ENCODE assay signal across 9 cellular contexts in genomic region chr19:658916-659839, GRCh38. TPM values are rescaled to one million over a fixed set of nuclear protein-coding genes. Genes with fewer than 3 reads are reported as not detected.
DNase-seq lines count a peak whose midpoint lies in the region; ATAC-seq and TF ChIP-seq lines count a peak whose summit lies in the region.
"Had no signal": no experiment of that assay in that cellular context is flagged by ENCODE, and none has a peak within 500 bp of the region (broad histone marks: within the 10 kb centered on the region; RNA-seq: fewer than 3 reads in every experiment).

No MANE protein-coding gene starts in this region.

- TF ChIP-seq POLR2A in tibial nerve (IDR thresholded peaks at IDR 0.05) = no peak

- TF ChIP-seq CTCF in tibial nerve (IDR thresholded peaks at IDR 0.05) (no peak), A673 (conservative IDR thresholded peaks at IDR 0.05; ENCODE audit: low read depth, low read length) (no peak)

- H3K36me3 Mint-ChIP-seq in activated naive CD8-positive, alpha-beta T cell treated with anti-CD3 and anti-CD28 coated beads, Interleukin-2, amount 10 ng/mL, durations not matched to agents 7 days and 5 days = peaks cover 10% of the 10 kb centered on the region

- no peak overlapping the region for H3K4me3 ChIP-seq in iPS-15b (ENCODE audit: low read depth, low read length)
- no peak overlapping the region for H3K4me3 ChIP-seq in tibial nerve
- H3K4me3 ChIP-seq in A673 (ENCODE audit: low read depth, low read length, poor library complexity, severe bottlenecking) = no peak overlapping the region
- H3K4me3 ChIP-seq: A549 had no signal

- no peaks in the 10 kb centered on the region for H3K9me3 Mint-ChIP-seq in activated naive CD8-positive, alpha-beta T cell treated with anti-CD3 and anti-CD28 coated beads, Interleukin-2, amount 10 ng/mL, durations not matched to agents 7 days and 5 days

- DNase-seq in activated T-cell treated with anti-CD3 and anti-CD28 coated beads, Interleukin-2, amount 50 U/mL, for 1 hour = peak; percentile 62
- no peak for DNase-seq in activated T-cell treated with anti-CD3 and anti-CD28 coated beads, Interleukin-2, amount 50 U/mL, for 48 hours
- no peak for DNase-seq in activated naive CD8-positive, alpha-beta T cell treated with anti-CD3 and anti-CD28 coated beads, Interleukin-2, amount 10 ng/mL, durations not matched to agents 7 days and 5 days
- DNase-seq in tibial nerve (ENCODE audit: low spot score in 2 of 2) (no peak), A673 (ENCODE audit: low spot score) (no peak), SW 1271 (lab: John Stamatoyannopoulos, UW) (no peak), GDM1 (lab: John Stamatoyannopoulos, UW) (no peak)

- H3K4me3 Mint-ChIP-seq in activated naive CD8-positive, alpha-beta T cell treated with anti-CD3 and anti-CD28 coated beads, Interleukin-2, amount 10 ng/mL, durations not matched to agents 7 days and 5 days = peak overlapping the region; percentile 93

- H3K27ac Mint-ChIP-seq in activated naive CD8-positive, alpha-beta T cell treated with anti-CD3 and anti-CD28 coated beads, Interleukin-2, amount 10 ng/mL, durations not matched to agents 7 days and 5 days = no peak overlapping the region

- TF ChIP-seq EP300 in tibial nerve (IDR thresholded peaks at IDR 0.05) = no peak

- intact Hi-C loops in A673 (cut with micrococcal nuclease; ENCODE audit: unreplicated experiment) = no loop called here

- 68 to 71% methylated on average over 12 to 25 of the region's 50 CpGs for WGBS in tibial nerve, 2 donors

- H3K36me3 ChIP-seq in iPS-15b (ENCODE audit: control insufficient read depth, insufficient read depth, low read length) (peaks cover 17% of the 10 kb centered on the region), tibial nerve (peaks cover 0 to 30% (median 0%) of the 10 kb centered on the region in 3 donors), A673 (ENCODE audit: insufficient read depth, low read length, poor library complexity, severe bottlenecking) (peaks cover 6% of the 10 kb centered on the region)

- BruUV-seq in A673 (replicated peaks; lab: Mats Ljungman, UMichigan) = no TSS peak

- peaks cover 22% of the 10 kb centered on the region for H3K4me1 Mint-ChIP-seq in activated naive CD8-positive, alpha-beta T cell treated with anti-CD3 and anti-CD28 coated beads, Interleukin-2, amount 10 ng/mL, durations not matched to agents 7 days and 5 days

- H3K9me3 ChIP-seq in iPS-15b (ENCODE audit: control insufficient read depth, insufficient read depth, low read length) (no peaks in the 10 kb centered on the region), tibial nerve (no peaks in the 10 kb centered on the region), A673 (ENCODE audit: low read depth, low read length, poor library complexity, severe bottlenecking) (no peaks in the 10 kb centered on the region)
- H3K9me3 ChIP-seq: A549 had no signal

- H3K27me3 ChIP-seq in iPS-15b (ENCODE audit: control insufficient read depth, insufficient read depth, low read length) (no peaks in the 10 kb centered on the region), tibial nerve (no peaks in the 10 kb centered on the region), A673 (replicated peaks; ENCODE audit: insufficient read depth, low read depth, low read length, poor library complexity) (no peaks in the 10 kb centered on the region)

- H3K4me1 ChIP-seq in iPS-15b (ENCODE audit: control insufficient read depth, insufficient read depth, low read length) (no peaks in the 10 kb centered on the region), tibial nerve (peaks cover 3 to 77% (median 55%) of the 10 kb centered on the region in 4 donors), A673 (ENCODE audit: insufficient read depth, low read length, poor library complexity, severe bottlenecking) (peaks cover 14% of the 10 kb centered on the region)

- H3K9ac ChIP-seq in iPS-15b (ENCODE audit: low read depth, low read length) = peak overlapping the region; percentile 47

- ATAC-seq in activated naive CD8-positive, alpha-beta T cell treated with anti-CD3 and anti-CD28 coated beads, Interleukin-2, amount 10 ng/mL, durations not matched to agents 7 days and 5 days (ENCODE audit: low read depth) = no peak
- ATAC-seq: A549 had no signal

- POLR2A ChIA-PET in activated naive CD8-positive, alpha-beta T cell treated with anti-CD3 and anti-CD28 coated beads, Interleukin-2, amount 10 ng/mL, durations not matched to agents 7 days and 5 days (lab: Charles Lee) = interaction anchor here (0.7 to 1.6 kb wide), 3 partner anchors 12 to 27 kb away, joined by 3 to 5 read pairs (median 4); no protein-coding TSS in a partner anchor
- POLR2A ChIA-PET in A673 (lab: Charles Lee; ENCODE audit: low non-redundant PET) = no interaction called here

- peak overlapping the region in 3 of 4 donors; percentile 70 to 96 (median 92) for H3K27ac ChIP-seq in tibial nerve
- no peak overlapping the region for H3K27ac ChIP-seq in A673 (ENCODE audit: low read depth, low read length, poor library complexity, severe bottlenecking)

- CTCF ChIA-PET in A673 (lab: Charles Lee) = no interaction called here

- no peaks in the 10 kb centered on the region for H3K27me3 Mint-ChIP-seq in activated naive CD8-positive, alpha-beta T cell treated with anti-CD3 and anti-CD28 coated beads, Interleukin-2, amount 10 ng/mL, durations not matched to agents 7 days and 5 days

RNA-seq across cellular contexts. Expression of gene RNF126, which starts 3.8 kb away (rescaled TPM):
- 10 to 100 TPM; 79.0 to 84.8 TPM for total RNA-seq in activated naive CD8-positive, alpha-beta T cell treated with anti-CD3 and anti-CD28 coated beads, Interleukin-2, amount 10 ng/mL, durations not matched to agents 7 days and 5 days
- total RNA-seq in tibial nerve = 10 to 100 TPM; 38.0 to 90.9 (median 55.3) TPM
- total RNA-seq in A673 (2021) = 90.2 and 93.3 TPM in 2 replicates

RNA-seq across cellular contexts. Expression of gene FSTL3, which starts 17.0 kb away (rescaled TPM):
- total RNA-seq in activated naive CD8-positive, alpha-beta T cell treated with anti-CD3 and anti-CD28 coated beads, Interleukin-2, amount 10 ng/mL, durations not matched to agents 7 days and 5 days = 1 to 10 TPM; 2.6 to 2.9 TPM
- total RNA-seq in tibial nerve (100 to 1,000 TPM; 582 to 977 (median 642) TPM), A673 (2021) (5.9 and 6.0 TPM in 2 replicates)

RNA-seq across cellular contexts. Expression of gene FGF22, which starts 19.5 kb away (rescaled TPM):
- 1 to 10 TPM in 1 of 2 experiments, under 1 TPM in 1; 0.72 to 1.1 TPM for total RNA-seq in activated naive CD8-positive, alpha-beta T cell treated with anti-CD3 and anti-CD28 coated beads, Interleukin-2, amount 10 ng/mL, durations not matched to agents 7 days and 5 days
- total RNA-seq in tibial nerve (1 to 10 TPM in 3 of 4 donors, under 1 TPM in 1; 0.30 to 9.0 (median 3.4) TPM), A673 (2021) (0.19 and 0.57 TPM in 2 replicates)

RNA-seq across cellular contexts. Expression of gene POLRMT, which starts 25.8 kb away (rescaled TPM):
- 10 to 100 TPM; 63.2 to 65.1 TPM for total RNA-seq in activated naive CD8-positive, alpha-beta T cell treated with anti-CD3 and anti-CD28 coated beads, Interleukin-2, amount 10 ng/mL, durations not matched to agents 7 days and 5 days
- total RNA-seq in tibial nerve (10 to 100 TPM; 28.2 to 73.5 (median 51.5) TPM), A673 (2021) (100 and 107 TPM in 2 replicates)

RNA-seq across cellular contexts. Expression of gene PRSS57, which starts 36.1 kb away (rescaled TPM):
- not detected for total RNA-seq in activated naive CD8-positive, alpha-beta T cell treated with anti-CD3 and anti-CD28 coated beads, Interleukin-2, amount 10 ng/mL, durations not matched to agents 7 days and 5 days
- total RNA-seq in tibial nerve (not detected), A673 (2021) (not detected in 2 replicates)

Comparison
In these comparisons a context has a peak if more than half of its experiments do, and no peak if none do; other contexts are left out.
1. RNA of gene FSTL3, which starts 17.0 kb away (total RNA-seq): 582 to 977 TPM in tibial nerve; 5.9 to 6.0 TPM in A673 and 2.6 to 2.9 TPM in activated naive CD8-positive, alpha-beta T cell treated with anti-CD3 and anti-CD28 coated beads, Interleukin-2, amount 10 ng/mL, durations not matched to agents 7 days and 5 days; every median in the first group is over 10 times any median in the second.